ENCODE assay signal across 8 cellular contexts in genomic region chr10:11612004-11613001, GRCh38. TPM values are rescaled to one million over a fixed set of nuclear protein-coding genes. Genes with fewer than 3 reads are reported as not detected.
DNase-seq lines count a peak whose midpoint lies in the region; ATAC-seq and TF ChIP-seq lines count a peak whose summit lies in the region.

No MANE protein-coding gene starts in this region.

- peak overlapping the region; percentile 54 for H3K27ac ChIP-seq in HL-60 (replicated peaks)

- CTCF ChIA-PET in activated CD8-positive, alpha-beta T cell treated with anti-CD3 and anti-CD28 coated beads for 36 hours (lab: Charles Lee), result interaction anchor here (0.6 to 1.6 kb wide), 6 partner anchors 9 to 113 kb away, joined by 3 to 5 read pairs (median 3); no protein-coding TSS in a partner anchor

- intact Hi-C loops in CD14-positive monocyte (cut with micrococcal nuclease) (loop anchor here in 1 of 2 donors (10.0 kb wide), 2 partner anchors 88 to 132 kb away; partner anchors contain the start of gene ECHDC3), left ventricle myocardium superior (cut with micrococcal nuclease) (no loop called here), sciatic nerve (cut with DNase I) (loop anchor here (10.0 kb wide), 1 partner anchor 78 kb away; no protein-coding TSS in a partner anchor)
- intact Hi-C loops in activated CD8-positive, alpha-beta T cell treated with anti-CD3 and anti-CD28 coated beads for 36 hours (cut with micrococcal nuclease), result loop anchor here (5.0 kb wide), 1 partner anchor 95 kb away; no protein-coding TSS in a partner anchor

- H3K27me3 Mint-ChIP-seq in CD14-positive monocyte (ENCODE audit: low read depth in 3 of 3), result peaks cover 2 to 4% (median 2%) of the 10 kb centered on the region in 3 donors
- H3K27me3 Mint-ChIP-seq in activated CD8-positive, alpha-beta T cell treated with anti-CD3 and anti-CD28 coated beads for 36 hours, result peaks cover 4% of the 10 kb centered on the region

- H3K9me3 Mint-ChIP-seq in CD14-positive monocyte, result peaks cover 0 to 9% (median 2%) of the 10 kb centered on the region in 7 donors
- H3K9me3 Mint-ChIP-seq in activated CD8-positive, alpha-beta T cell treated with anti-CD3 and anti-CD28 coated beads for 36 hours, result peaks cover 10% of the 10 kb centered on the region

- no peak for DNase-seq in CD14-positive monocyte (ENCODE audit: low spot score)
- DNase-seq in HL-60 (ENCODE audit: low read depth in 1 of 2, low spot score in 1 of 2), result no peak
- peak; percentile 21 for DNase-seq in activated CD8-positive, alpha-beta T cell treated with anti-CD3 and anti-CD28 coated beads for 36 hours
- DNase-seq in left ventricle myocardium superior, result no peak
- no peak for DNase-seq in sciatic nerve (ENCODE audit: low spot score)
- DNase-seq in COR-L47 (lab: John Stamatoyannopoulos, UW), result no peak
- DNase-seq in D341Med (ENCODE audit: low spot score), result no peak

- H3K4me3 Mint-ChIP-seq in CD14-positive monocyte, result peak overlapping the region; percentile 88 to 91
- H3K4me3 Mint-ChIP-seq in activated CD8-positive, alpha-beta T cell treated with anti-CD3 and anti-CD28 coated beads for 36 hours, result peak overlapping the region; percentile 80

- peak overlapping the region; percentile 20 to 93 (median 82) for H3K27ac Mint-ChIP-seq in CD14-positive monocyte
- peak overlapping the region; percentile 78 for H3K27ac Mint-ChIP-seq in activated CD8-positive, alpha-beta T cell treated with anti-CD3 and anti-CD28 coated beads for 36 hours

- TF ChIP-seq CTCF in CD14-positive monocyte (IDR thresholded peaks at IDR 0.05) (no peak), HL-60 (IDR thresholded peaks at IDR 0.05; ENCODE audit: insufficient read depth, low read length) (no peak)
- no peak for TF ChIP-seq CTCF in activated CD8-positive, alpha-beta T cell treated with anti-CD3 and anti-CD28 coated beads for 36 hours (IDR thresholded peaks at IDR 0.05)

- POLR2A ChIA-PET in activated CD8-positive, alpha-beta T cell treated with anti-CD3 and anti-CD28 coated beads for 36 hours (lab: Charles Lee), result interaction anchor here (1.1 kb wide), 1 partner anchor 60 kb away, joined by 3 read pairs; no protein-coding TSS in a partner anchor

- H3K4me3 ChIP-seq in HL-60 (replicated peaks; ENCODE audit: insufficient read depth, low read length), result peak overlapping the region; percentile 64

- H3K27me3 ChIP-seq in HL-60 (ENCODE audit: insufficient read depth, poor library complexity, severe bottlenecking), result no peaks in the 10 kb centered on the region

- H3K36me3 Mint-ChIP-seq in CD14-positive monocyte, result no peaks in the 10 kb centered on the region
- H3K36me3 Mint-ChIP-seq in activated CD8-positive, alpha-beta T cell treated with anti-CD3 and anti-CD28 coated beads for 36 hours (ENCODE audit: low read depth), result peaks cover 1% of the 10 kb centered on the region

- peak; percentile 60 for ATAC-seq in activated CD8-positive, alpha-beta T cell treated with anti-CD3 and anti-CD28 coated beads for 36 hours
- ATAC-seq in left ventricle myocardium superior, result peak; percentile 3
- ATAC-seq in sciatic nerve, result peak; percentile 29
- ATAC-seq in HG03280 (IDR thresholded peaks at IDR 0.05; ENCODE audit: unreplicated experiment), result no peak

- peaks cover 33% of the 10 kb centered on the region for H3K4me1 Mint-ChIP-seq in CD14-positive monocyte
- H3K4me1 Mint-ChIP-seq in activated CD8-positive, alpha-beta T cell treated with anti-CD3 and anti-CD28 coated beads for 36 hours (ENCODE audit: low read depth), result peaks cover 42% of the 10 kb centered on the region

RNA-seq across cellular contexts. Expression of gene USP6NL, which starts 0.9 kb away (rescaled TPM):
- 1 to 10 TPM; 6.7 to 7.7 TPM for polyA plus RNA-seq in CD14-positive monocyte
- 1 to 10 TPM; 2.3 to 2.5 TPM for total RNA-seq in activated CD8-positive, alpha-beta T cell treated with anti-CD3 and anti-CD28 coated beads for 36 hours
- total RNA-seq in left ventricle myocardium superior (6.9 TPM), sciatic nerve (37.8 TPM)
